ENCODE assay signal across 19 cellular contexts in the genomic region with DNA sequence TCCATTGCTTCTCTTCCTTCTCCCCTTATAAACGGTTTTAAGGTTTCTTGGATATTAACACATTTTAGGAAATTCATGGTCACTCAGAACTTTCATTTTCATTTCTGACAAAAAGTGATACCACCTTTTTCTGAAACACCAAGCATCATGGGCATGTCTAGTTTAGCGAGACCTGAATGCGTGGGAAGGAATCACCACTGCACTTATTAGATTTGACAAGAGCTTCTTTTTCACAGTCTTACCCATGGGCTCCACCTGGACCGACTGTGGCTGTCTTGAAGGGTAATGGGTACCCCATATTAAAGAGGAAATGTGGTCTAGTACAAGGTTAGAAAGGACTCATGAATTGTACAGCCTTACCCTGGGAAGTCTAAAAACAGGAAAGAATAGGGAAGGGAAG.
"Had no signal": no experiment of that assay in that cellular context is flagged by ENCODE, and none has a peak within 500 bp of the region (broad histone marks: within the 10 kb centered on the region; RNA-seq: fewer than 3 reads in every experiment).

No MANE protein-coding gene starts in this region.

- ATAC-seq: activated CD8-positive, alpha-beta memory T cell treated with anti-CD3 and anti-CD28 coated beads, Interleukin-2, amount 10 ng/mL, durations not matched to agents 7 days and 5 days; body of pancreas; WTC11 had no signal

- H3K4me3 Mint-ChIP-seq: activated CD4-positive, alpha-beta T cell treated with anti-CD3 and anti-CD28 coated beads for 36 hours; activated CD8-positive, alpha-beta memory T cell treated with anti-CD3 and anti-CD28 coated beads, Interleukin-2, amount 10 ng/mL, durations not matched to agents 7 days and 5 days; activated naive CD4-positive, alpha-beta T cell treated with anti-CD3 and anti-CD28 coated beads for 36 hours; immature natural killer cell; neural crest cell; WTC11 had no signal

- H3K27ac Mint-ChIP-seq: activated CD4-positive, alpha-beta T cell treated with anti-CD3 and anti-CD28 coated beads for 36 hours; activated CD8-positive, alpha-beta memory T cell treated with anti-CD3 and anti-CD28 coated beads, Interleukin-2, amount 10 ng/mL, durations not matched to agents 7 days and 5 days; activated naive CD4-positive, alpha-beta T cell treated with anti-CD3 and anti-CD28 coated beads for 36 hours; immature natural killer cell; WTC11 had no signal

- H3K36me3 ChIP-seq: left ventricle myocardium inferior, prostate gland, right atrium auricular region, tibial artery had no signal

- H3K27me3 ChIP-seq: body of pancreas, dorsolateral prefrontal cortex, right atrium auricular region, tibial artery had no signal

- DNase-seq: activated CD4-positive, alpha-beta T cell treated with anti-CD3 and anti-CD28 coated beads for 36 hours; activated CD4-positive, alpha-beta T cell treated with anti-CD3 and anti-CD28 coated beads, Interleukin-2, amount 50 U/mL, for 48 hours; activated CD8-positive, alpha-beta memory T cell treated with anti-CD3 and anti-CD28 coated beads, Interleukin-2, amount 10 ng/mL, durations not matched to agents 7 days and 5 days; activated naive CD4-positive, alpha-beta T cell treated with anti-CD3 and anti-CD28 coated beads for 36 hours; body of pancreas; dorsolateral prefrontal cortex; immature natural killer cell; kidney glomerular epithelial cell; left ventricle myocardium inferior; mammary epithelial cell; stimulated activated CD4-positive, alpha-beta T cell treated with anti-CD3 and anti-CD28 coated beads, Interleukin-12 subunit alpha, Interleukin-12 subunit beta, amount 100 ng/mL, for 4 hours; stimulated activated CD4-positive, alpha-beta T cell treated with anti-CD3 and anti-CD28 coated beads, Interleukin-1b, Interleukin-23, amount 100 ng/mL, for 48 hours; stimulated activated CD8-positive, alpha-beta memory T cell treated with anti-CD3 and anti-CD28 coated beads, Interleukin-4, amount 100 ng/mL, for 48 hours; stimulated activated naive CD4-positive, alpha-beta T cell treated with Interleukin-2 at 50 U/mL for 16 hours; tibial artery had no signal

- H3K4me1 Mint-ChIP-seq: immature natural killer cell had no signal

- H3K9me3 ChIP-seq: body of pancreas, prostate gland had no signal

- H3K27ac ChIP-seq: body of pancreas, dorsolateral prefrontal cortex, left ventricle myocardium inferior, prostate gland, right atrium auricular region, tibial artery had no signal

- H3K4me1 ChIP-seq: body of pancreas, left ventricle myocardium inferior, prostate gland, right atrium auricular region, tibial artery had no signal

- H3K4me3 ChIP-seq: body of pancreas, dorsolateral prefrontal cortex, left ventricle myocardium inferior, prostate gland, right atrium auricular region, tibial artery had no signal
